Comparison of ENCODE assay signal across 31 cellular contexts in genomic region chr1:7060826-7061225, GRCh38.
"Had no signal": no experiment of that assay in that cellular context is flagged by ENCODE, and none has a peak within 500 bp of the region (broad histone marks: within the 10 kb centered on the region; RNA-seq: fewer than 3 reads in every experiment).

No MANE protein-coding gene starts in this region.

- FAIRE-seq: astrocyte, bronchial epithelial cell, K562 had no signal

- H3K9ac ChIP-seq: SK-N-SH had no signal

- H3K36me3 ChIP-seq: adrenal gland, MG63, SJSA1 had no signal

- H3K27me3 ChIP-seq: adrenal gland, body of pancreas, MG63 had no signal

- H3K27ac ChIP-seq: adrenal gland, body of pancreas, SJSA1 had no signal

- H3K4me3 ChIP-seq: adrenal gland, body of pancreas, K562, MG63, SJSA1 had no signal

- ATAC-seq: activated naive CD4-positive, alpha-beta T cell treated with anti-CD3 and anti-CD28 coated beads, Interleukin-2, amount 50 U/mL, for 72 hours; activated T-cell treated with anti-CD3 and anti-CD28 coated beads, Interleukin-2, amount 50 U/mL, for 4 hours; body of pancreas; K562; Panc1 had no signal

- H3K9me3 ChIP-seq: adrenal gland, body of pancreas, MG63, SJSA1, SK-N-SH had no signal

- DNase-seq: activated B cell treated with CpG ODN at 0.5 μM for 24 hours; activated CD4-positive, alpha-beta memory T cell treated with anti-CD3 and anti-CD28 coated beads for 36 hours; activated CD4-positive, alpha-beta T cell treated with anti-CD3 and anti-CD28 coated beads for 4 hours; activated CD4-positive, alpha-beta T cell treated with anti-CD3 and anti-CD28 coated beads, Interleukin-2, amount 50 U/mL, for 1 hour; activated CD4-positive, CD25-positive, alpha-beta regulatory T cell treated with anti-CD3 and anti-CD28 coated beads, Interleukin-2, amount 50 U/mL, for 72 hours; activated CD8-positive, alpha-beta memory T cell treated with anti-CD3 and anti-CD28 coated beads, Interleukin-2, amount 50 U/mL, for 4 hours; activated gamma-delta T cell treated with Interleukin-2 at 50 U/mL for 16 hours; activated naive CD4-positive, alpha-beta T cell treated with anti-CD3 and anti-CD28 coated beads for 36 hours; activated T-cell treated with anti-CD3 and anti-CD28 coated beads for 4 hours; activated T-cell treated with anti-CD3 and anti-CD28 coated beads, Interleukin-2, amount 50 U/mL, for 4 hours; adrenal gland; body of pancreas; central memory CD4-positive, alpha-beta T cell; MG63; NCI-H1048; NCI-H1417; NCI-H146; NCI-H187; NCI-H2029 treated with DMSO at 0.1 percent for 48 hours; NCI-H2107; NCI-H345; NCI-H524 treated with DMSO at 0.1 percent for 48 hours; RPMI8226; SHP77 treated with DMSO at 0.1 percent for 48 hours; SK-N-SH had no signal

- H3K4me1 ChIP-seq: adrenal gland, body of pancreas, SJSA1 had no signal

- H3K4me2 ChIP-seq: SK-N-SH had no signal
